In genomic region chr4:188695261-188695660, GRCh38 we compare ENCODE assay signal across 28 cellular contexts.
"Had no signal": no experiment of that assay in that cellular context is flagged by ENCODE, and none has a peak within 500 bp of the region (broad histone marks: within the 10 kb centered on the region; RNA-seq: fewer than 3 reads in every experiment).

No MANE protein-coding gene starts in this region.

- H3K27ac ChIP-seq: colonic mucosa, coronary artery, dorsolateral prefrontal cortex, epithelial cell of prostate, esophagus muscularis mucosa, esophagus squamous epithelium, foreskin keratinocyte, gastrocnemius medialis, gastroesophageal sphincter, heart left ventricle, heart right ventricle had no signal

- H3K27ac Mint-ChIP-seq: dendritic cell treated with granulocyte-macrophage colony-stimulating factor and Interleukin-4, amounts not matched to agents 40 ng/mL and 50 ng/mL, for 4 days; effector memory CD8-positive, alpha-beta T cell; endodermal cell had no signal

- DNase-seq: colonic mucosa; cortex of kidney; dermis blood vessel endothelial cell; dorsolateral prefrontal cortex; effector CD4-positive, alpha-beta T cell; effector CD8-positive, alpha-beta T cell; effector memory CD4-positive, alpha-beta T cell; effector memory CD8-positive, alpha-beta T cell; endodermal cell; erythroblast; esophagus squamous epithelium; foreskin fibroblast; foreskin keratinocyte; foreskin melanocyte; gastrocnemius medialis; glutamatergic neuron; head of caudate nucleus; heart left ventricle; heart right ventricle had no signal

- H3K27me3 Mint-ChIP-seq: dendritic cell treated with granulocyte-macrophage colony-stimulating factor and Interleukin-4, amounts not matched to agents 40 ng/mL and 50 ng/mL, for 4 days; effector memory CD8-positive, alpha-beta T cell had no signal

- H3K4me1 Mint-ChIP-seq: endodermal cell had no signal

- H3K36me3 ChIP-seq: colonic mucosa, esophagus muscularis mucosa, esophagus squamous epithelium, gastrocnemius medialis, gastroesophageal sphincter, heart left ventricle, heart right ventricle had no signal

- H3K4me3 Mint-ChIP-seq: dendritic cell treated with granulocyte-macrophage colony-stimulating factor and Interleukin-4, amounts not matched to agents 40 ng/mL and 50 ng/mL, for 4 days; effector memory CD8-positive, alpha-beta T cell; endodermal cell had no signal

- H3K4me1 ChIP-seq: colonic mucosa, esophagus muscularis mucosa, esophagus squamous epithelium, foreskin keratinocyte, gastrocnemius medialis, gastroesophageal sphincter, heart left ventricle, heart right ventricle had no signal

- H3K27me3 ChIP-seq: colonic mucosa, esophagus muscularis mucosa, esophagus squamous epithelium, foreskin keratinocyte, gastrocnemius medialis, gastroesophageal sphincter, heart right ventricle had no signal

- H3K9me3 ChIP-seq: colonic mucosa, esophagus muscularis mucosa, esophagus squamous epithelium, gastrocnemius medialis, gastroesophageal sphincter, heart left ventricle, heart right ventricle had no signal

- H3K9me3 Mint-ChIP-seq: endodermal cell had no signal

- H3K4me3 ChIP-seq: colonic mucosa, coronary artery, dorsolateral prefrontal cortex, esophagus muscularis mucosa, esophagus squamous epithelium, gastrocnemius medialis, gastroesophageal sphincter, heart left ventricle, heart right ventricle had no signal

- FAIRE-seq: colon, endometrium, endothelial cell of umbilical vein had no signal

- ATAC-seq: effector memory CD8-positive, alpha-beta T cell; esophagus mucosa; foreskin keratinocyte; gastrocnemius medialis; gastroesophageal sphincter; heart left ventricle; heart right ventricle had no signal
